18 cellular contexts compared by ENCODE assay signal in the genomic region with DNA sequence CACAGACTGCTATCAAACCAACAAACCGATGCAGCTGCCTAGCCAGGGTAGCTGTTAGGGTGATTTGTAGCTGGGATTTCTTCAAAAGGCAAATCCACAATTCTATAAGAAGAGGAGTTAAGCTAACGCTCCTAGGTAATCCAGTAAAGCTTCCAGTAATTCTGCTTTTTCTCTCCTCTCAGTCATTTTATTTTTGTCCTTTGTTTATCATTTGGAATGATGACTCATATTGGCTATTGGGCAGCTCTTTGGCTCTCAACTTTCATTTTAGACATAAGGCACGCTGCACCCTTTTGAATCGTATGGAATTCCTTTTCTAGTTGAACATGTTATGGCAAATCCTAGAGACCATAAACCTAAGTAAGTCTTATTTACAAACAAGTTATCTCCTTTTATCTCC. TPM values are rescaled to one million over a fixed set of nuclear protein-coding genes. Genes with fewer than 3 reads are reported as not detected.
DNase-seq lines count a peak whose midpoint lies in the region; ATAC-seq and TF ChIP-seq lines count a peak whose summit lies in the region.
"Had no signal": no experiment of that assay in that cellular context is flagged by ENCODE, and none has a peak within 500 bp of the region (broad histone marks: within the 10 kb centered on the region; RNA-seq: fewer than 3 reads in every experiment).

No MANE protein-coding gene starts in this region.

- DNase-seq in COLO829 (ENCODE audit: low spot score) (peak; percentile 29), MG63 (no peak), choroid plexus epithelial cell (ENCODE audit: low read depth) (peak; percentile 49), omental fat pad (ENCODE audit: low spot score) (no peak), SKM-1 (lab: John Stamatoyannopoulos, UW; ENCODE audit: unreplicated experiment) (no peak), medulla oblongata (ENCODE audit: extremely low spot score) (no peak), islet precursor cell (no peak)
- DNase-seq: activated naive CD4-positive, alpha-beta T cell; BE2C; central memory CD4-positive, alpha-beta T cell; DND-41; KG1; midbrain; NCI-H187; NCI-H774; ovary; upper lobe of left lung had no signal

- H3K36me3 ChIP-seq in MG63 = no peaks in the 10 kb centered on the region
- H3K36me3 ChIP-seq: BE2C, ovary, upper lobe of left lung had no signal

- 0 out of 2 replicates have a peak overlapping the region, but pooled peaks have one; percentile 8 for H3K4me3 ChIP-seq in MG63
- H3K4me3 ChIP-seq in choroid plexus epithelial cell (ENCODE audit: low read depth, low read length) = no peak overlapping the region
- H3K4me3 ChIP-seq: ovary, upper lobe of left lung had no signal

- ATAC-seq in omental fat pad (ENCODE audit: low FRiP score) = peak; percentile 67
- ATAC-seq in GM18868 (IDR thresholded peaks at IDR 0.05; ENCODE audit: unreplicated experiment) = no peak

- H3K9me3 ChIP-seq in MG63 = no peaks in the 10 kb centered on the region
- H3K9me3 ChIP-seq: BE2C, ovary, upper lobe of left lung had no signal

- TF ChIP-seq CTCF in choroid plexus epithelial cell (conservative IDR thresholded peaks at IDR 0.05; ENCODE audit: low read depth, low read length) (no peak), omental fat pad (IDR thresholded peaks at IDR 0.05) (no peak)

- H3K27me3 ChIP-seq in MG63 = no peaks in the 10 kb centered on the region
- H3K27me3 ChIP-seq: BE2C, ovary, upper lobe of left lung had no signal

RNA-seq across cellular contexts. Expression of a gene that starts 53.2 kb away (rescaled TPM):
- total RNA-seq in MG63 (2014; rRNA removed; shearing (Covaris generic); ENCODE audit: low replicate concordance) = 7.2 and 12.6 TPM in 2 replicates
- 100 to 1,000 TPM; 199 to 374 (median 218) TPM for total RNA-seq in omental fat pad

Comparison
In these comparisons a context has a peak if more than half of its experiments do, and no peak if none do; other contexts are left out.
1. DNase-seq: peak in COLO829 (single experiment) and choroid plexus epithelial cell (single experiment); none in MG63 (single experiment), omental fat pad (single experiment), SKM-1 (single experiment), medulla oblongata (single experiment) and islet precursor cell (single experiment).
2. RNA of a gene that starts 53.2 kb away (total RNA-seq): 199 to 374 TPM in omental fat pad; 7.2 to 12.6 TPM in MG63; every median in the first group is over 10 times any median in the second.